In the genomic region with DNA sequence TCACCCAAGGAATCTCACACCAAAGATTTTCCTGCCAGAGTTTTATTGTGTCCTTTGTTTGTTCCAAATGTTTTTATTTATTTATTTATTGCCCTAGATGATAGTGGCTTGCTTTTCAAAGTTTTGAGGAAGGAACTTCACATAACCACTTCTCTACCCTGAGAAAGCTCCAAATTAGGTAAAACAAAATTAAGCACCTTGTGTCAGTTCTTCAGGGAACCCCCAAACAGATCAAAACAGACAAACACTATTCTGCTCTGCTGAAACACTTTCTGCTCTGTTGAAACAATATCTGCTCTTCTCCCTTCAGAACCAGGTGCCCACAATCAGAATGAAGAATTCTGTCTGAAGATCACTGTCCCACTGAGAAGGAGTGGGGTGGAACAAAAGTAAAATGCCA, we compare ENCODE assay signal across 1 cellular context.
TF ChIP-seq lines count a peak whose summit lies in the region.

No MANE protein-coding gene starts in this region.

TF ChIP-seq in GM12878, 131 proteins besides CTCF, POLR2A, EP300 and RAD21:
- TF ChIP-seq, protein P1, sequence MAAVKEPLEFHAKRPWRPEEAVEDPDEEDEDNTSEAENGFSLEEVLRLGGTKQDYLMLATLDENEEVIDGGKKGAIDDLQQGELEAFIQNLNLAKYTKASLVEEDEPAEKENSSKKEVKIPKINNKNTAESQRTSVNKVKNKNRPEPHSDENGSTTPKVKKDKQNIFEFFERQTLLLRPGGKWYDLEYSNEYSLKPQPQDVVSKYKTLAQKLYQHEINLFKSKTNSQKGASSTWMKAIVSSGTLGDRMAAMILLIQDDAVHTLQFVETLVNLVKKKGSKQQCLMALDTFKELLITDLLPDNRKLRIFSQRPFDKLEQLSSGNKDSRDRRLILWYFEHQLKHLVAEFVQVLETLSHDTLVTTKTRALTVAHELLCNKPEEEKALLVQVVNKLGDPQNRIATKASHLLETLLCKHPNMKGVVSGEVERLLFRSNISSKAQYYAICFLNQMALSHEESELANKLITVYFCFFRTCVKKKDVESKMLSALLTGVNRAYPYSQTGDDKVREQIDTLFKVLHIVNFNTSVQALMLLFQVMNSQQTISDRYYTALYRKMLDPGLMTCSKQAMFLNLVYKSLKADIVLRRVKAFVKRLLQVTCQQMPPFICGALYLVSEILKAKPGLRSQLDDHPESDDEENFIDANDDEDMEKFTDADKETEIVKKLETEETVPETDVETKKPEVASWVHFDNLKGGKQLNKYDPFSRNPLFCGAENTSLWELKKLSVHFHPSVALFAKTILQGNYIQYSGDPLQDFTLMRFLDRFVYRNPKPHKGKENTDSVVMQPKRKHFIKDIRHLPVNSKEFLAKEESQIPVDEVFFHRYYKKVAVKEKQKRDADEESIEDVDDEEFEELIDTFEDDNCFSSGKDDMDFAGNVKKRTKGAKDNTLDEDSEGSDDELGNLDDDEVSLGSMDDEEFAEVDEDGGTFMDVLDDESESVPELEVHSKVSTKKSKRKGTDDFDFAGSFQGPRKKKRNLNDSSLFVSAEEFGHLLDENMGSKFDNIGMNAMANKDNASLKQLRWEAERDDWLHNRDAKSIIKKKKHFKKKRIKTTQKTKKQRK (IDR thresholded peaks at IDR 0.05; ENCODE audit: low read depth, low read length): no peak
- TF ChIP-seq NR2C1 (IDR thresholded peaks at IDR 0.05): no peak
- no peak for TF ChIP-seq IKZF1 (conservative IDR thresholded peaks at IDR 0.05)
- TF ChIP-seq, protein P2, sequence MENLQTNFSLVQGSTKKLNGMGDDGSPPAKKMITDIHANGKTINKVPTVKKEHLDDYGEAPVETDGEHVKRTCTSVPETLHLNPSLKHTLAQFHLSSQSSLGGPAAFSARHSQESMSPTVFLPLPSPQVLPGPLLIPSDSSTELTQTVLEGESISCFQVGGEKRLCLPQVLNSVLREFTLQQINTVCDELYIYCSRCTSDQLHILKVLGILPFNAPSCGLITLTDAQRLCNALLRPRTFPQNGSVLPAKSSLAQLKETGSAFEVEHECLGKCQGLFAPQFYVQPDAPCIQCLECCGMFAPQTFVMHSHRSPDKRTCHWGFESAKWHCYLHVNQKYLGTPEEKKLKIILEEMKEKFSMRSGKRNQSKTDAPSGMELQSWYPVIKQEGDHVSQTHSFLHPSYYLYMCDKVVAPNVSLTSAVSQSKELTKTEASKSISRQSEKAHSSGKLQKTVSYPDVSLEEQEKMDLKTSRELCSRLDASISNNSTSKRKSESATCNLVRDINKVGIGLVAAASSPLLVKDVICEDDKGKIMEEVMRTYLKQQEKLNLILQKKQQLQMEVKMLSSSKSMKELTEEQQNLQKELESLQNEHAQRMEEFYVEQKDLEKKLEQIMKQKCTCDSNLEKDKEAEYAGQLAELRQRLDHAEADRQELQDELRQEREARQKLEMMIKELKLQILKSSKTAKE (IDR thresholded peaks at IDR 0.05; ENCODE audit: low read depth, poor library complexity, severe bottlenecking): no peak
- TF ChIP-seq ATF3 (IDR thresholded peaks at IDR 0.05; ENCODE audit: borderline replicate concordance, extremely low read depth, low read depth, low read length): no peak
- TF ChIP-seq, protein P3, sequence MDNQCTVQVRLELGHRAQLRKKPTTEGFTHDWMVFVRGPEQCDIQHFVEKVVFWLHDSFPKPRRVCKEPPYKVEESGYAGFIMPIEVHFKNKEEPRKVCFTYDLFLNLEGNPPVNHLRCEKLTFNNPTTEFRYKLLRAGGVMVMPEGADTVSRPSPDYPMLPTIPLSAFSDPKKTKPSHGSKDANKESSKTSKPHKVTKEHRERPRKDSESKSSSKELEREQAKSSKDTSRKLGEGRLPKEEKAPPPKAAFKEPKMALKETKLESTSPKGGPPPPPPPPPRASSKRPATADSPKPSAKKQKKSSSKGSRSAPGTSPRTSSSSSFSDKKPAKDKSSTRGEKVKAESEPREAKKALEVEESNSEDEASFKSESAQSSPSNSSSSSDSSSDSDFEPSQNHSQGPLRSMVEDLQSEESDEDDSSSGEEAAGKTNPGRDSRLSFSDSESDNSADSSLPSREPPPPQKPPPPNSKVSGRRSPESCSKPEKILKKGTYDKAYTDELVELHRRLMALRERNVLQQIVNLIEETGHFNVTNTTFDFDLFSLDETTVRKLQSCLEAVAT (IDR thresholded peaks at IDR 0.05): no peak
- TF ChIP-seq IRF3 (IDR thresholded peaks at IDR 0.05): no peak
- peak; percentile 76 for TF ChIP-seq ZNF24 (IDR thresholded peaks at IDR 0.05)
